Comparison of ENCODE assay signal across 38 cellular contexts in the genomic region with DNA sequence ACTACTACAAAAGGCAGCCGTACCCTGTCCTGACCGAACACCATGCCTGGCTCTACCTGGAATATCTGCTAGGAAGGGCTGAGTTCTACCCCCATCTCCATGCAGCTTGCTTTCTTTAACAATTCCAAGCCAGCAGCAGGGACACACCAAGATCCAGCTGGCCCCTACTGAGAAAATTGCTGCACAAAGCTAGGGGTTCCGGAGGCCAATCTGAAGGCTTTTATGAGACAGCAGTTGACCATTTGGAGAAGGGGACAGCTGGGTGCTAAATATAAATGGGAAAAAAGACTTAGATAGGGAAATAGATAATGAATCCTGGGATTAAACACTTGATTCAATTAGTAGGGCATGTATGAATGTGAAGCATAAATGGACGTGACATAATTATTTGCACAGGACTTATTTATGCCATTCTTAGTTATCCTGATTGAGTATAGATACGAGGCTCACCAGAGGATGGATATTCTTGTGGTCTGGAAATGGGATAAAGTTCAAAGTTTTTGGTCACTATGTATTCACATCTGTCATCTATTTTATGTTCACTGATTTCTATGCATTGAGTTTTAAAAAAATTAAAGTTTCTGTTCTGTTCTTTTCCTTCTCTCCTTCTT.
"Had no signal": no experiment of that assay in that cellular context is flagged by ENCODE, and none has a peak within 500 bp of the region (broad histone marks: within the 10 kb centered on the region; RNA-seq: fewer than 3 reads in every experiment).

No MANE protein-coding gene starts in this region.

- H3K9me3 ChIP-seq: breast epithelium, heart left ventricle, pancreas, prostate gland, sigmoid colon, stomach, thyroid gland, upper lobe of left lung, vagina had no signal

- H3K27ac Mint-ChIP-seq: activated CD4-positive, alpha-beta memory T cell treated with anti-CD3 and anti-CD28 coated beads, Interleukin-2, amount 10 ng/mL, durations not matched to agents 7 days and 5 days; activated CD4-positive, alpha-beta T cell treated with anti-CD3 and anti-CD28 coated beads, Interleukin-2, amount 10 ng/mL, durations not matched to agents 7 days and 5 days; activated T-helper 17 cell treated with anti-CD3 and anti-CD28 coated beads, Interleukin-2, amount 50 U/mL, for 72 hours; dendritic cell treated with granulocyte-macrophage colony-stimulating factor and Interleukin-4, amounts not matched to agents 40 ng/mL and 50 ng/mL, for 4 days; endodermal cell; immature natural killer cell; mesothelial cell of epicardium; naive thymus-derived CD4-positive, alpha-beta T cell; stimulated activated memory B cell treated with anti-CD40 and anti-IgM and Interleukin-4, amounts not matched to agents 10 μg/mL and 1 μg/mL and 100 μg/mL, for 72 hours had no signal

- ATAC-seq: activated T-cell treated with anti-CD3 and anti-CD28 coated beads, Interleukin-2, amount 50 U/mL, for 4 hours; activated T-helper 17 cell treated with anti-CD3 and anti-CD28 coated beads, Interleukin-2, amount 50 U/mL, for 72 hours; esophagus mucosa; heart left ventricle; left colon; naive thymus-derived CD4-positive, alpha-beta T cell; pancreas; stimulated activated memory B cell treated with anti-CD40 and anti-IgM and Interleukin-4, amounts not matched to agents 10 μg/mL and 1 μg/mL and 100 μg/mL, for 72 hours had no signal

- H3K4me1 ChIP-seq: pancreas, prostate gland, stomach, thyroid gland, upper lobe of left lung, vagina had no signal

- H3K36me3 Mint-ChIP-seq: naive thymus-derived CD4-positive, alpha-beta T cell; stimulated activated memory B cell treated with anti-CD40 and anti-IgM and Interleukin-4, amounts not matched to agents 10 μg/mL and 1 μg/mL and 100 μg/mL, for 72 hours had no signal

- H3K4me3 Mint-ChIP-seq: activated CD4-positive, alpha-beta memory T cell treated with anti-CD3 and anti-CD28 coated beads, Interleukin-2, amount 10 ng/mL, durations not matched to agents 7 days and 5 days; activated CD4-positive, alpha-beta T cell treated with anti-CD3 and anti-CD28 coated beads, Interleukin-2, amount 10 ng/mL, durations not matched to agents 7 days and 5 days; activated T-cell treated with anti-CD3 and anti-CD28 coated beads, Interleukin-2, amount 50 U/mL, for 4 hours; activated T-helper 17 cell treated with anti-CD3 and anti-CD28 coated beads, Interleukin-2, amount 50 U/mL, for 72 hours; dendritic cell treated with granulocyte-macrophage colony-stimulating factor and Interleukin-4, amounts not matched to agents 40 ng/mL and 50 ng/mL, for 4 days; endodermal cell; immature natural killer cell; mesothelial cell of epicardium; naive thymus-derived CD4-positive, alpha-beta T cell; neural crest cell; stimulated activated memory B cell treated with anti-CD40 and anti-IgM and Interleukin-4, amounts not matched to agents 10 μg/mL and 1 μg/mL and 100 μg/mL, for 72 hours had no signal

- H3K4me3 ChIP-seq: breast epithelium, heart left ventricle, pancreas, prostate gland, sigmoid colon, smooth muscle cell, stomach, thyroid gland, upper lobe of left lung, vagina had no signal

- DNase-seq: activated CD4-positive, alpha-beta memory T cell treated with anti-CD3 and anti-CD28 coated beads, Interleukin-2, amount 10 ng/mL, durations not matched to agents 7 days and 5 days; activated CD4-positive, alpha-beta T cell treated with anti-CD3 and anti-CD28 coated beads for 1 hour; activated CD4-positive, alpha-beta T cell treated with anti-CD3 and anti-CD28 coated beads, Interleukin-2, amount 10 ng/mL, durations not matched to agents 7 days and 5 days; activated CD8-positive, alpha-beta memory T cell treated with anti-CD3 and anti-CD28 coated beads, Interleukin-2, amount 50 U/mL, for 48 hours; activated gamma-delta T cell treated with Interleukin-2 at 50 U/mL for 16 hours; activated naive CD4-positive, alpha-beta T cell treated with anti-CD3 and anti-CD28 coated beads, Interleukin-2, amount 50 U/mL, for 16 hours; activated T-cell treated with anti-CD3 and anti-CD28 coated beads, Interleukin-2, amount 50 U/mL, for 4 hours; amniotic stem cell; central memory CD4-positive, alpha-beta T cell; endodermal cell; foreskin fibroblast; heart left ventricle; hypothalamus; immature natural killer cell; kidney; left colon; mammary epithelial cell; naive thymus-derived CD4-positive, alpha-beta T cell; nucleus accumbens; pancreas; sigmoid colon; stimulated activated CD4-positive, alpha-beta T cell treated with anti-CD3 and anti-CD28 coated beads, Interleukin-1b, Interleukin-23, amount 100 ng/mL, for 48 hours; stimulated activated CD4-positive, alpha-beta T cell treated with anti-CD3 and anti-CD28 coated beads, Interleukin-4, amount 100 ng/mL, for 4 hours; stimulated activated CD8-positive, alpha-beta memory T cell treated with anti-CD3 and anti-CD28 coated beads, Interleukin-4, amount 100 ng/mL, for 48 hours; stomach; T1000; thyroid gland; upper lobe of left lung had no signal

- H3K27me3 Mint-ChIP-seq: activated CD4-positive, alpha-beta memory T cell treated with anti-CD3 and anti-CD28 coated beads, Interleukin-2, amount 10 ng/mL, durations not matched to agents 7 days and 5 days; activated CD4-positive, alpha-beta T cell treated with anti-CD3 and anti-CD28 coated beads, Interleukin-2, amount 10 ng/mL, durations not matched to agents 7 days and 5 days; dendritic cell treated with granulocyte-macrophage colony-stimulating factor and Interleukin-4, amounts not matched to agents 40 ng/mL and 50 ng/mL, for 4 days had no signal

- H3K27me3 ChIP-seq: breast epithelium, heart left ventricle, pancreas, sigmoid colon, stomach, thyroid gland, upper lobe of left lung, vagina had no signal

- H3K36me3 ChIP-seq: breast epithelium, heart left ventricle, pancreas, prostate gland, sigmoid colon, stomach, thyroid gland, upper lobe of left lung, vagina had no signal

- H3K4me1 Mint-ChIP-seq: activated CD4-positive, alpha-beta memory T cell treated with anti-CD3 and anti-CD28 coated beads, Interleukin-2, amount 10 ng/mL, durations not matched to agents 7 days and 5 days; activated CD4-positive, alpha-beta T cell treated with anti-CD3 and anti-CD28 coated beads, Interleukin-2, amount 10 ng/mL, durations not matched to agents 7 days and 5 days; activated T-helper 17 cell treated with anti-CD3 and anti-CD28 coated beads, Interleukin-2, amount 50 U/mL, for 72 hours; immature natural killer cell; naive thymus-derived CD4-positive, alpha-beta T cell; stimulated activated memory B cell treated with anti-CD40 and anti-IgM and Interleukin-4, amounts not matched to agents 10 μg/mL and 1 μg/mL and 100 μg/mL, for 72 hours had no signal

- H3K27ac ChIP-seq: breast epithelium, heart left ventricle, pancreas, prostate gland, sigmoid colon, stomach, thyroid gland, upper lobe of left lung, vagina had no signal

- H3K9me3 Mint-ChIP-seq: activated CD4-positive, alpha-beta memory T cell treated with anti-CD3 and anti-CD28 coated beads, Interleukin-2, amount 10 ng/mL, durations not matched to agents 7 days and 5 days; activated CD4-positive, alpha-beta T cell treated with anti-CD3 and anti-CD28 coated beads, Interleukin-2, amount 10 ng/mL, durations not matched to agents 7 days and 5 days; dendritic cell treated with granulocyte-macrophage colony-stimulating factor and Interleukin-4, amounts not matched to agents 40 ng/mL and 50 ng/mL, for 4 days; endodermal cell; stimulated activated memory B cell treated with anti-CD40 and anti-IgM and Interleukin-4, amounts not matched to agents 10 μg/mL and 1 μg/mL and 100 μg/mL, for 72 hours had no signal
